ENCODE assay signal across 8 cellular contexts in genomic region chr2:86442642-86443005, GRCh38. TPM values are rescaled to one million over a fixed set of nuclear protein-coding genes. Genes with fewer than 3 reads are reported as not detected.
DNase-seq lines count a peak whose midpoint lies in the region; ATAC-seq, FAIRE-seq and TF ChIP-seq lines count a peak whose summit lies in the region.

No MANE protein-coding gene starts in this region.

- peak; percentile 72 for ATAC-seq in HG02870 (IDR thresholded peaks at IDR 0.05; ENCODE audit: unreplicated experiment)

- peak; percentile 18 for DNase-seq in DMS79 (lab: John Stamatoyannopoulos, UW)
- no peak for DNase-seq in DMS79 treated with DMSO at 0.1 percent for 48 hours (lab: John Stamatoyannopoulos, UW)
- DNase-seq in NCI-H146 (lab: John Stamatoyannopoulos, UW): peak; percentile 51
- DNase-seq in WERI-Rb-1: peak; percentile 71
- DNase-seq in bronchial epithelial cell (ENCODE audit: low read depth): peak; percentile 93
- DNase-seq in iPS-NIHi7 (ENCODE audit: extremely low spot score): peak; percentile 54
- DNase-seq in smooth muscle cell of the brain vasculature (ENCODE audit: low read depth, low spot score): peak; percentile 59

- H3K4me3 ChIP-seq in WERI-Rb-1 (ENCODE audit: low read depth, low read length) (peak overlapping the region; percentile 63), bronchial epithelial cell (ENCODE audit: low read depth, low read length) (peak overlapping the region; percentile 57)

- H3K36me3 ChIP-seq in WERI-Rb-1: peaks cover 26% of the 10 kb centered on the region
- peaks cover 8% of the 10 kb centered on the region for H3K36me3 ChIP-seq in bronchial epithelial cell (ENCODE audit: control insufficient read depth, insufficient read depth, low read length)

- no peak overlapping the region; the same call in 1 of the 2 replicates for H3K27ac ChIP-seq in WERI-Rb-1

- TF ChIP-seq CTCF in WERI-Rb-1 (IDR thresholded peaks at IDR 0.05; ENCODE audit: low read depth, low read length) (no peak), bronchial epithelial cell (IDR thresholded peaks at IDR 0.05; ENCODE audit: insufficient read depth, low read length, severe bottlenecking) (no peak)

- no peak for FAIRE-seq in bronchial epithelial cell (lab: Jason Lieb, UNC)

- H3K9me3 ChIP-seq in WERI-Rb-1 (ENCODE audit: severe bottlenecking): peaks cover 9% of the 10 kb centered on the region

- H3K27me3 ChIP-seq in WERI-Rb-1 (ENCODE audit: insufficient read depth, low read depth, severe bottlenecking) (no peaks in the 10 kb centered on the region), bronchial epithelial cell (ENCODE audit: control insufficient read depth, insufficient read depth, low read length) (no peaks in the 10 kb centered on the region)

RNA-seq across cellular contexts. Expression of gene KDM3A, which starts 1.5 kb away (rescaled TPM):
- total RNA-seq in bronchial epithelial cell: 27.4 and 47.5 TPM in 2 replicates
